33 cellular contexts compared by ENCODE assay signal in genomic region chr10:88830643-88831277, GRCh38. TPM values are rescaled to one million over a fixed set of nuclear protein-coding genes. Genes with fewer than 3 reads are reported as not detected.
DNase-seq lines count a peak whose midpoint lies in the region; ATAC-seq and TF ChIP-seq lines count a peak whose summit lies in the region.
"Had no signal": no experiment of that assay in that cellular context is flagged by ENCODE, and none has a peak within 500 bp of the region (broad histone marks: within the 10 kb centered on the region; RNA-seq: fewer than 3 reads in every experiment).

No MANE protein-coding gene starts in this region.

- intact Hi-C loops in CD4-positive, alpha-beta memory T cell (cut with micrococcal nuclease) = no loop called here
- intact Hi-C loops in OCI-LY7 (cut with micrococcal nuclease; ENCODE audit: unreplicated experiment) = no loop called here

- no peak overlapping the region for H3K27ac ChIP-seq in BLaER1 treated with 17β-estradiol and CSF1 and Interleukin-3, amounts not matched to agents 10 nM and 100 nM
- H3K27ac ChIP-seq in CD4-positive, alpha-beta memory T cell (ENCODE audit: low read depth, low read length) = no peak overlapping the region
- no peak overlapping the region for H3K27ac ChIP-seq in OCI-LY7 (ENCODE audit: low read depth, low read length, poor library complexity, severe bottlenecking)
- H3K27ac ChIP-seq: breast epithelium, colonic mucosa, esophagus squamous epithelium, KMS-11, pancreas, right atrium auricular region, thyroid gland, VCaP had no signal

- H3K4me1 Mint-ChIP-seq in CD4-positive, alpha-beta memory T cell = peaks cover 42 to 66% (median 56%) of the 10 kb centered on the region in 4 donors
- H3K4me1 Mint-ChIP-seq in effector memory CD8-positive, alpha-beta T cell (ENCODE audit: low read depth in 2 of 2) = peaks cover 31 to 52% of the 10 kb centered on the region in 2 donors

- peaks cover 0 to 14% (median 7%) of the 10 kb centered on the region in 11 experiments; a peak in 12 of 22 replicates for H3K27me3 ChIP-seq in BLaER1 treated with 17β-estradiol and CSF1 and Interleukin-3, amounts not matched to agents 10 nM and 100 nM
- no peaks in the 10 kb centered on the region for H3K27me3 ChIP-seq in CD4-positive, alpha-beta memory T cell (ENCODE audit: insufficient read depth, low read length)
- H3K27me3 ChIP-seq: breast epithelium, colonic mucosa, esophagus squamous epithelium, pancreas, right atrium auricular region, spleen, thyroid gland had no signal

- CTCF ChIA-PET in CD4-positive, alpha-beta memory T cell (lab: Charles Lee; ENCODE audit: partially characterized antibody) = interaction anchor here (1.0 to 12.8 kb wide), 4 partner anchors 8 to 248 kb away, joined by 4 to 507 read pairs (median 75); partner anchors contain the start of gene RNLS
- CTCF ChIA-PET in OCI-LY7 (lab: Charles Lee; ENCODE audit: unreplicated experiment) = no interaction called here

- no peak for TF ChIP-seq CTCF in OCI-LY7 (conservative IDR thresholded peaks at IDR 0.05; ENCODE audit: low read length)

- no peak overlapping the region for H3K9ac ChIP-seq in BLaER1 treated with 17β-estradiol and CSF1 and Interleukin-3, amounts not matched to agents 10 nM and 100 nM
- H3K9ac ChIP-seq: KMS-11 had no signal

- DNase-seq in CD4-positive, alpha-beta memory T cell = no peak
- DNase-seq in OCI-LY7 (ENCODE audit: low spot score) (no peak), left lobe of liver (ENCODE audit: low spot score) (no peak), germinal center (ENCODE audit: low spot score) (no peak)
- no peak for DNase-seq in effector memory CD8-positive, alpha-beta T cell
- no peak for DNase-seq in stimulated activated naive CD4-positive, alpha-beta T cell (lab: John Stamatoyannopoulos, UW)
- DNase-seq: activated CD4-positive, alpha-beta T cell treated with anti-CD3 and anti-CD28 coated beads, Interleukin-2, amount 50 U/mL, for 1 hour; activated gamma-delta T cell treated with Interleukin-2 at 50 U/mL for 16 hours; amygdala; colonic mucosa; DMS79; esophagus squamous epithelium; GF-D8; midbrain; NCI-H1694; NCI-H2171 treated with DMSO at 0.1 percent for 48 hours; pancreas; RPMI8226; spleen; stimulated activated CD4-positive, alpha-beta T cell treated with anti-CD3 and anti-CD28 coated beads, Interleukin-2, amount 100 ng/mL, for 48 hours; stimulated activated naive B cell treated with anti-CD40 and anti-IgM and Interleukin-4, amounts not matched to agents 10 μg/mL and 1 μg/mL and 100 μg/mL, for 72 hours; thyroid gland had no signal

- POLR2A ChIA-PET in CD4-positive, alpha-beta memory T cell (lab: Charles Lee; ENCODE audit: partially characterized antibody) = interaction anchor here (0.7 to 2.4 kb wide), 6 partner anchors 9 to 377 kb away, joined by 3 to 17 read pairs (median 6); partner anchors contain the start of genes FAS and STAMBPL1
- POLR2A ChIA-PET in OCI-LY7 (lab: Charles Lee) = interaction anchor here (0.8 to 1.5 kb wide), 4 partner anchors 10 to 133 kb away, joined by 3 to 5 read pairs (median 3); no protein-coding TSS in a partner anchor

- 0 out of 2 replicates have a peak overlapping the region, but pooled peaks have one; percentile 4 for H2AFZ ChIP-seq in OCI-LY7 (ENCODE audit: low read length)

- no peaks in the 10 kb centered on the region for H3K79me2 ChIP-seq in OCI-LY7 (ENCODE audit: insufficient read depth, low read depth, low read length)

- H3K4me2 ChIP-seq in BLaER1 treated with 17β-estradiol and CSF1 and Interleukin-3, amounts not matched to agents 10 nM and 100 nM = peak overlapping the region in 8 of 11 experiments; percentile 22 to 69 (median 42); a peak in 13 of 22 replicates
- no peak overlapping the region for H3K4me2 ChIP-seq in OCI-LY7 (ENCODE audit: low read length)
- H3K4me2 ChIP-seq: KMS-11 had no signal

- H3K36me3 ChIP-seq in BLaER1 treated with 17β-estradiol and CSF1 and Interleukin-3, amounts not matched to agents 10 nM and 100 nM = peaks cover 0 to 40% (median 0%) of the 10 kb centered on the region in 11 experiments; a peak in 4 of 22 replicates
- H3K36me3 ChIP-seq in CD4-positive, alpha-beta memory T cell (ENCODE audit: insufficient read depth, low read length) = no peaks in the 10 kb centered on the region
- H3K36me3 ChIP-seq in OCI-LY7 (ENCODE audit: insufficient read depth, low read length) = no peaks in the 10 kb centered on the region
- H3K36me3 ChIP-seq: breast epithelium, colonic mucosa, pancreas, right atrium auricular region, thyroid gland had no signal

- peak overlapping the region in 4 of 7 donors; percentile 9 to 75 (median 46) for H3K27ac Mint-ChIP-seq in CD4-positive, alpha-beta memory T cell
- peak overlapping the region in 1 of 2 donors; percentile 28 for H3K27ac Mint-ChIP-seq in effector memory CD8-positive, alpha-beta T cell
- H3K27ac Mint-ChIP-seq: nephron; stimulated activated naive B cell treated with anti-CD40 and anti-IgM and Interleukin-4, amounts not matched to agents 10 μg/mL and 1 μg/mL and 100 μg/mL, for 72 hours had no signal

- no peak overlapping the region for H3K4me3 ChIP-seq in BLaER1 treated with 17β-estradiol and CSF1 and Interleukin-3, amounts not matched to agents 10 nM and 100 nM
- no peak overlapping the region for H3K4me3 ChIP-seq in CD4-positive, alpha-beta memory T cell (ENCODE audit: low read length in 2 of 2)
- no peak overlapping the region for H3K4me3 ChIP-seq in OCI-LY7 (ENCODE audit: low read depth, low read length, poor library complexity, severe bottlenecking)
- H3K4me3 ChIP-seq: breast epithelium, colonic mucosa, esophagus squamous epithelium, pancreas, right atrium auricular region, spleen, thyroid gland had no signal

- no peaks in the 10 kb centered on the region for H3K9me2 ChIP-seq in OCI-LY7 (ENCODE audit: insufficient read depth, low read length)

- no peak for ATAC-seq in effector memory CD8-positive, alpha-beta T cell (replicated peaks)
- ATAC-seq in left lobe of liver = no peak
- ATAC-seq: pancreas; stimulated activated naive B cell treated with anti-CD40 and anti-IgM and Interleukin-4, amounts not matched to agents 10 μg/mL and 1 μg/mL and 100 μg/mL, for 72 hours had no signal

- no peaks in the 10 kb centered on the region for H3K9me3 ChIP-seq in BLaER1 treated with 17β-estradiol and CSF1 and Interleukin-3, amounts not matched to agents 10 nM and 100 nM (replicated peaks in 1 of 11)
- H3K9me3 ChIP-seq in CD4-positive, alpha-beta memory T cell (ENCODE audit: control insufficient read depth in 1 of 2, low read length in 2 of 2) = no peaks in the 10 kb centered on the region
- no peaks in the 10 kb centered on the region for H3K9me3 ChIP-seq in OCI-LY7 (ENCODE audit: low read length)
- H3K9me3 ChIP-seq: breast epithelium, colonic mucosa, esophagus squamous epithelium, pancreas, right atrium auricular region, spleen, thyroid gland had no signal

- peaks cover 6 to 38% (median 17%) of the 10 kb centered on the region in 10 experiments; a peak in 17 of 20 replicates for H3K4me1 ChIP-seq in BLaER1 treated with 17β-estradiol and CSF1 and Interleukin-3, amounts not matched to agents 10 nM and 100 nM
- H3K4me1 ChIP-seq in CD4-positive, alpha-beta memory T cell (ENCODE audit: insufficient read depth, low read length) = peaks cover 62% of the 10 kb centered on the region
- H3K4me1 ChIP-seq in OCI-LY7 (ENCODE audit: insufficient read depth, low read length, poor library complexity, severe bottlenecking) = peaks cover 11% of the 10 kb centered on the region
- H3K4me1 ChIP-seq: breast epithelium, colonic mucosa, right atrium auricular region, thyroid gland had no signal

- peak overlapping the region in 6 of 8 donors; percentile 40 to 85 (median 50) for H3K4me3 Mint-ChIP-seq in CD4-positive, alpha-beta memory T cell
- peak overlapping the region; percentile 45 to 54 for H3K4me3 Mint-ChIP-seq in effector memory CD8-positive, alpha-beta T cell
- H3K4me3 Mint-ChIP-seq: nephron; stimulated activated naive B cell treated with anti-CD40 and anti-IgM and Interleukin-4, amounts not matched to agents 10 μg/mL and 1 μg/mL and 100 μg/mL, for 72 hours had no signal

- peaks cover 0 to 21% (median 0%) of the 10 kb centered on the region in 11 experiments; a peak in 2 of 22 replicates for H4K20me1 ChIP-seq in BLaER1 treated with 17β-estradiol and CSF1 and Interleukin-3, amounts not matched to agents 10 nM and 100 nM
- no peaks in the 10 kb centered on the region for H4K20me1 ChIP-seq in OCI-LY7 (ENCODE audit: insufficient read depth, low read length)

- no peaks in the 10 kb centered on the region for H3K9me3 Mint-ChIP-seq in CD4-positive, alpha-beta memory T cell
- H3K9me3 Mint-ChIP-seq in effector memory CD8-positive, alpha-beta T cell = no peaks in the 10 kb centered on the region
- H3K9me3 Mint-ChIP-seq: nephron; stimulated activated naive B cell treated with anti-CD40 and anti-IgM and Interleukin-4, amounts not matched to agents 10 μg/mL and 1 μg/mL and 100 μg/mL, for 72 hours; T-helper 1 cell treated with Interleukin-12 subunit alpha and Interleukin-12 subunit beta and Interleukin-4 antibody, amounts not matched to agents 30 μg/mL and 1 μg/mL, for 36 hours had no signal

- no peaks in the 10 kb centered on the region for H3K27me3 Mint-ChIP-seq in CD4-positive, alpha-beta memory T cell
- H3K27me3 Mint-ChIP-seq in effector memory CD8-positive, alpha-beta T cell = no peaks in the 10 kb centered on the region
- H3K27me3 Mint-ChIP-seq: stimulated activated naive B cell treated with anti-CD40 and anti-IgM and Interleukin-4, amounts not matched to agents 10 μg/mL and 1 μg/mL and 100 μg/mL, for 72 hours had no signal

- H3K36me3 Mint-ChIP-seq in CD4-positive, alpha-beta memory T cell = no peaks in the 10 kb centered on the region
- H3K36me3 Mint-ChIP-seq in effector memory CD8-positive, alpha-beta T cell (ENCODE audit: insufficient read depth) = no peaks in the 10 kb centered on the region
- H3K36me3 Mint-ChIP-seq: stimulated activated naive B cell treated with anti-CD40 and anti-IgM and Interleukin-4, amounts not matched to agents 10 μg/mL and 1 μg/mL and 100 μg/mL, for 72 hours had no signal

- no TSS peak for BruUV-seq in OCI-LY7 (replicated peaks; lab: Mats Ljungman, UMichigan)

RNA-seq across cellular contexts. Expression of gene ANKRD22, which starts 20.9 kb away (rescaled TPM):
- total RNA-seq in CD4-positive, alpha-beta memory T cell = under 1 TPM in 1 of 2 experiments, not detected in 1; 0.58 TPM
- polyA plus RNA-seq in CD4-positive, alpha-beta memory T cell = not detected
- not detected in 2 replicates for total RNA-seq in OCI-LY7 (2014; rRNA removed; shearing (Covaris generic))
- total RNA-seq in OCI-LY7 (2022) = not detected in 2 replicates
- not detected for total RNA-seq in left lobe of liver
- total RNA-seq: H1, right atrium auricular region, thyroid gland had no signal

RNA-seq across cellular contexts. Expression of gene LIPM, which starts 28.2 kb away (rescaled TPM):
- total RNA-seq in CD4-positive, alpha-beta memory T cell = not detected
- not detected for polyA plus RNA-seq in CD4-positive, alpha-beta memory T cell
- not detected in 2 replicates for total RNA-seq in OCI-LY7 (2014; rRNA removed; shearing (Covaris generic))
- not detected in 2 replicates for total RNA-seq in OCI-LY7 (2022)
- total RNA-seq in left lobe of liver = not detected
- total RNA-seq: breast epithelium, colonic mucosa, esophagus squamous epithelium, frontal cortex, H1, HT1080, liver, pancreas, spleen, thyroid gland had no signal
- polyA plus RNA-seq: H1, liver, pancreas, spleen had no signal

RNA-seq across cellular contexts. Expression of gene STAMBPL1, which starts 49.3 kb away (rescaled TPM):
- total RNA-seq in CD4-positive, alpha-beta memory T cell = 10 to 100 TPM; 37.9 to 43.2 TPM
- 10 to 100 TPM in 1 of 2 donors, 1 to 10 TPM in 1; 5.3 to 12.0 TPM for polyA plus RNA-seq in CD4-positive, alpha-beta memory T cell
- total RNA-seq in OCI-LY7 (2014; rRNA removed; shearing (Covaris generic)) = 47.2 and 69.0 TPM in 2 replicates
- 41.0 and 44.4 TPM in 2 replicates for total RNA-seq in OCI-LY7 (2022)
- total RNA-seq in left lobe of liver = 1.8 TPM

Comparison
In these comparisons a context has a peak if more than half of its experiments do, and no peak if none do; other contexts are left out.
1. RNA of gene STAMBPL1, which starts 49.3 kb away (total RNA-seq): 41.0 to 69.0 TPM in OCI-LY7 and 37.9 to 43.2 TPM in CD4-positive, alpha-beta memory T cell; 1.8 TPM in left lobe of liver (single experiment); every median in the first group is over 10 times any median in the second.